In genomic region chr17:75691371-75692290, GRCh38 we compare ENCODE assay signal across 8 cellular contexts. TPM values are rescaled to one million over a fixed set of nuclear protein-coding genes. Genes with fewer than 3 reads are reported as not detected.
A peak's percentile ranks its signal among the peaks of the same experiment; 100 is the strongest.
DNase-seq lines count a peak whose midpoint lies in the region; ATAC-seq and TF ChIP-seq lines count a peak whose summit lies in the region.

No MANE protein-coding gene starts in this region.

- H3K79me2 ChIP-seq in hepatocyte = peaks cover 53% of the 10 kb centered on the region

- CTCF ChIA-PET in A673 (lab: Charles Lee) = interaction anchor here (0.8 kb wide), 1 partner anchor 56 kb away, joined by 3 read pairs; no protein-coding TSS in a partner anchor

- BruUV-seq in A673 (replicated peaks; lab: Mats Ljungman, UMichigan) = no TSS peak

- H3K4me3 Mint-ChIP-seq in brain (peak overlapping the region in 4 of 5 experiments; percentile 11 to 73 (median 34)), nephron progenitor cell (no peak overlapping the region)

- H3K36me3 ChIP-seq in A673 (ENCODE audit: insufficient read depth, low read length, poor library complexity, severe bottlenecking) (no peaks in the 10 kb centered on the region), hepatocyte (replicated peaks; ENCODE audit: insufficient read depth, low read depth) (no peaks in the 10 kb centered on the region)

- POLR2A ChIA-PET in A673 (lab: Charles Lee; ENCODE audit: low non-redundant PET) = interaction anchor here (0.7 kb wide), 1 partner anchor 56 kb away, joined by 5 read pairs; no protein-coding TSS in a partner anchor

- H3K9me3 ChIP-seq in A673 (ENCODE audit: low read depth, low read length, poor library complexity, severe bottlenecking) = no peaks in the 10 kb centered on the region
- no peaks in the 10 kb centered on the region for H3K9me3 ChIP-seq in hepatocyte (ENCODE audit: low read depth)

- H4K20me1 ChIP-seq in hepatocyte (ENCODE audit: insufficient read depth, poor library complexity, severe bottlenecking) = no peaks in the 10 kb centered on the region

- H3K4me1 ChIP-seq in A673 (ENCODE audit: insufficient read depth, low read length, poor library complexity, severe bottlenecking) (peaks cover 46% of the 10 kb centered on the region), hepatocyte (ENCODE audit: insufficient read depth) (no peaks in the 10 kb centered on the region)

- no peak overlapping the region for H3K4me3 ChIP-seq in A673 (ENCODE audit: low read depth, low read length, poor library complexity, severe bottlenecking)
- no peak overlapping the region for H3K4me3 ChIP-seq in hepatocyte

- H3K27me3 Mint-ChIP-seq in brain = no peaks in the 10 kb centered on the region
- no peaks in the 10 kb centered on the region for H3K27me3 Mint-ChIP-seq in nephron progenitor cell (ENCODE audit: low read depth, poor library complexity)

- intact Hi-C loops in A673 (cut with micrococcal nuclease; ENCODE audit: unreplicated experiment) = no loop called here

- no peaks in the 10 kb centered on the region for H3K9me2 ChIP-seq in hepatocyte (replicated peaks; ENCODE audit: insufficient read depth)

- H3K27ac ChIP-seq in A673 (ENCODE audit: low read depth, low read length, poor library complexity, severe bottlenecking) = peak overlapping the region; percentile 39
- no peak overlapping the region for H3K27ac ChIP-seq in hepatocyte

- H3K27ac Mint-ChIP-seq in brain = peak overlapping the region; percentile 89 to 98 (median 97)
- H3K27ac Mint-ChIP-seq in nephron progenitor cell = peak overlapping the region; percentile 85

- H3K27me3 ChIP-seq in A673 (replicated peaks; ENCODE audit: insufficient read depth, low read depth, low read length, poor library complexity) = no peaks in the 10 kb centered on the region
- no peaks in the 10 kb centered on the region for H3K27me3 ChIP-seq in hepatocyte

- H3K9me3 Mint-ChIP-seq in brain = no peaks in the 10 kb centered on the region
- no peaks in the 10 kb centered on the region for H3K9me3 Mint-ChIP-seq in nephron progenitor cell

- H3K4me1 Mint-ChIP-seq in brain = peaks cover 74% of the 10 kb centered on the region
- H3K4me1 Mint-ChIP-seq in nephron progenitor cell = peaks cover 19% of the 10 kb centered on the region

- no peak overlapping the region for H2AFZ ChIP-seq in hepatocyte

- H3K4me2 ChIP-seq in hepatocyte = no peak overlapping the region

- peak; percentile 90 for DNase-seq in A673 (ENCODE audit: low spot score)
- peak; percentile 73 to 80 for DNase-seq in Kasumi-1 (lab: John Stamatoyannopoulos, UW)
- DNase-seq in nephron progenitor cell = no peak
- no peak for DNase-seq in hepatocyte (ENCODE audit: low spot score)
- DNase-seq in NCI-H526 treated with DMSO at 0.1 percent for 48 hours (lab: John Stamatoyannopoulos, UW) = no peak
- DNase-seq in LoVo (ENCODE audit: low spot score) = no peak

- no peak for ATAC-seq in GM21381 (IDR thresholded peaks at IDR 0.05; ENCODE audit: unreplicated experiment)

- WGBS in hepatocyte (ENCODE audit: low lambda C conversion rate, missing lambda C conversion rate) = 88% methylated on average over 13 of the region's 13 CpGs

- peaks cover 23% of the 10 kb centered on the region for H3K36me3 Mint-ChIP-seq in brain
- H3K36me3 Mint-ChIP-seq in nephron progenitor cell (ENCODE audit: low read depth) = peaks cover 28% of the 10 kb centered on the region

- TF ChIP-seq CTCF in A673 (conservative IDR thresholded peaks at IDR 0.05; ENCODE audit: low read depth, low read length) = no peak
- TF ChIP-seq CTCF in brain (conservative IDR thresholded peaks at IDR 0.05) = no peak
- TF ChIP-seq CTCF in nephron progenitor cell (IDR thresholded peaks at IDR 0.05) = no peak
- TF ChIP-seq CTCF in hepatocyte (IDR thresholded peaks at IDR 0.05; ENCODE audit: poor library complexity) = no peak

RNA-seq across cellular contexts. Expression of gene SAP30BP, which starts 24.5 kb away (rescaled TPM):
- total RNA-seq in A673 (2021) (98.1 and 114 TPM in 2 replicates), hepatocyte (59.3 and 67.5 TPM in 2 replicates)
- polyA plus RNA-seq in brain (ENCODE audit: insufficient read depth, low read depth, low replicate concordance) (113 TPM), hepatocyte (89.9 and 110 TPM in 2 replicates)

RNA-seq across cellular contexts. Expression of gene RECQL5, which starts 24.7 kb away (rescaled TPM):
- total RNA-seq in A673 (2021) = 30.6 and 39.0 TPM in 2 replicates
- polyA plus RNA-seq in brain (ENCODE audit: insufficient read depth, low read depth, low replicate concordance) = 25.9 TPM
- total RNA-seq in hepatocyte = 11.8 and 23.1 TPM in 2 replicates
- 44.4 and 79.6 TPM in 2 replicates for polyA plus RNA-seq in hepatocyte

RNA-seq across cellular contexts. Expression of gene ITGB4, which starts 29.6 kb away (rescaled TPM):
- 0.95 and 2.4 TPM in 2 replicates for total RNA-seq in A673 (2021)
- 29.4 TPM for polyA plus RNA-seq in brain (ENCODE audit: insufficient read depth, low read depth, low replicate concordance)
- 11.5 and 15.7 TPM in 2 replicates for total RNA-seq in hepatocyte
- 19.4 and 23.5 TPM in 2 replicates for polyA plus RNA-seq in hepatocyte

RNA-seq across cellular contexts. Expression of gene SMIM5, which starts 58.4 kb away (rescaled TPM):
- 0.22 TPM in 1 of 2 replicates, not detected in the other for total RNA-seq in A673 (2021)
- 2.2 TPM for polyA plus RNA-seq in brain (ENCODE audit: insufficient read depth, low read depth, low replicate concordance)
- total RNA-seq in hepatocyte = 4.1 and 4.5 TPM in 2 replicates
- polyA plus RNA-seq in hepatocyte = 6.8 and 7.7 TPM in 2 replicates

Comparison
In these comparisons a context has a peak if more than half of its experiments do, and no peak if none do; other contexts are left out.
1. DNase-seq: peak in A673 (single experiment) and Kasumi-1 (2 of 2); none in nephron progenitor cell (single experiment), hepatocyte (single experiment), NCI-H526 treated with DMSO at 0.1 percent for 48 hours (single experiment) and LoVo (single experiment).